ENCODE assay signal across 23 cellular contexts in the genomic region with DNA sequence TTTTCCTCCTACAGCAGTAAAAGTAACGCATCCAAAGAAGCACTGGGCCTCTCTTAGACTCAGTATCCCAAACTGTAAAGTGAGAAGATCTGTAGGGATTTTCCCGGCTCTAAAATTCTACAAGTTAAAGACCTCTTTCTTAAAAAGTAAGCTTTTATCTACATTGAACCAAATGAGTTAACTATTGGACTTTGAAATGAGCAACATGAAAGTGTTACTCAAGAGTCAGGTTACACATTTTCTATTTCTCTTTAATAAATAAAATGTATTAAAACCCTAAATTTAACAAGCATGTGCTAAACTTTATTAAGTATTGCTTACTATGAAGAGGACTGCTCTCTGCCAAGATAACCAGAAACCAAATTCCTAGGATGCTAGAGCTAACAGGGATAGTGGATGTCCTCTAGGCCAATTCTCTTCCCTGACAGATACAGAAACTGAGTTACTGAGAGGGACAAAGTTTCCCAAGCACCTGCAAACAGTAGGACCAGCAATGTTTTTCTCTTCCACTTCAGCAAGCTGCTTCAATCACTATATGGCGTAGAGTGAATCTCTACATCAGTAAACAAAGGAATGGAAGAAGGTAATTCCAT.
"Had no signal": no experiment of that assay in that cellular context is flagged by ENCODE, and none has a peak within 500 bp of the region (broad histone marks: within the 10 kb centered on the region; RNA-seq: fewer than 3 reads in every experiment).

No MANE protein-coding gene starts in this region.

- H3K4me3 ChIP-seq: colonic mucosa, esophagus squamous epithelium, hepatocyte, lung, prostate gland, sigmoid colon, skin epidermis, upper lobe of left lung, uterus had no signal

- DNase-seq: cerebellar nuclear complex; colonic mucosa; dermis blood vessel endothelial cell; esophagus squamous epithelium; foreskin fibroblast; head of caudate nucleus; mesenchymal stem cell; midbrain; nephron progenitor cell; retina; sigmoid colon; stimulated activated CD4-positive, alpha-beta T cell treated with anti-CD3 and anti-CD28 coated beads, Interleukin-2, amount 100 ng/mL, for 24 hours; stimulated activated CD4-positive, alpha-beta T cell treated with anti-CD3 and anti-CD28 coated beads, Interleukin-4, amount 100 ng/mL, for 4 hours; stimulated activated naive B cell treated with anti-CD40 and anti-IgM and Interleukin-4, amounts not matched to agents 10 μg/mL and 1 μg/mL and 100 μg/mL, for 72 hours; stimulated activated naive CD8-positive, alpha-beta T cell treated with anti-CD3 and anti-CD28 coated beads, Interleukin-15, amount 100 ng/mL, for 72 hours; substantia nigra; upper lobe of left lung; uterus had no signal

- H2AFZ ChIP-seq: hepatocyte, parathyroid adenoma had no signal

- H3K27me3 ChIP-seq: colonic mucosa, esophagus squamous epithelium, hepatocyte, sigmoid colon, upper lobe of left lung, uterus had no signal

- H3K9me3 ChIP-seq: colonic mucosa, esophagus squamous epithelium, prostate gland, sigmoid colon, upper lobe of left lung, uterus had no signal

- H3K27ac ChIP-seq: colonic mucosa, esophagus squamous epithelium, hepatocyte, parathyroid adenoma, prostate gland, skin epidermis, upper lobe of left lung, uterus had no signal

- H3K4me1 ChIP-seq: colonic mucosa, parathyroid adenoma, prostate gland, uterus had no signal

- H3K36me3 ChIP-seq: colonic mucosa, esophagus squamous epithelium, prostate gland, sigmoid colon, upper lobe of left lung, uterus had no signal

- H3K79me2 ChIP-seq: parathyroid adenoma had no signal

- H3K9ac ChIP-seq: parathyroid adenoma had no signal

- ATAC-seq: stimulated activated naive B cell treated with anti-CD40 and anti-IgM and Interleukin-4, amounts not matched to agents 10 μg/mL and 1 μg/mL and 100 μg/mL, for 72 hours; stimulated activated naive CD8-positive, alpha-beta T cell treated with anti-CD3 and anti-CD28 coated beads, Interleukin-15, amount 100 ng/mL, for 72 hours had no signal

- H3K4me2 ChIP-seq: hepatocyte had no signal
